ENCODE assay signal across 28 cellular contexts in genomic region chr1:29804181-29804899, GRCh38.
DNase-seq lines count a peak whose midpoint lies in the region; ATAC-seq and TF ChIP-seq lines count a peak whose summit lies in the region.
"Had no signal": no experiment of that assay in that cellular context is flagged by ENCODE, and none has a peak within 500 bp of the region (broad histone marks: within the 10 kb centered on the region; RNA-seq: fewer than 3 reads in every experiment).

No MANE protein-coding gene starts in this region.

- H3K4me1 ChIP-seq in right atrium auricular region (no peaks in the 10 kb centered on the region), mesendoderm (ENCODE audit: control insufficient read depth, low read depth, low read length) (no peaks in the 10 kb centered on the region), vagina (peaks cover 10% of the 10 kb centered on the region), osteoblast (ENCODE audit: insufficient read depth, low read length) (no peaks in the 10 kb centered on the region)
- H3K4me1 ChIP-seq: Peyer's patch, tibial artery had no signal

- peak overlapping the region; percentile 37 for H3K23ac ChIP-seq in mesendoderm (ENCODE audit: low read length)

- no peak overlapping the region for H2BK5ac ChIP-seq in mesendoderm (ENCODE audit: low read length)

- H4K5ac ChIP-seq in mesendoderm (ENCODE audit: low read length) = no peak overlapping the region

- H4K20me1 ChIP-seq in osteoblast (ENCODE audit: insufficient read depth, low read length) = no peaks in the 10 kb centered on the region

- H3K4me2 ChIP-seq in mesendoderm (ENCODE audit: low read length) (no peak overlapping the region), osteoblast (ENCODE audit: insufficient read depth, low read length) (no peak overlapping the region)
- H3K4me2 ChIP-seq: KMS-11 had no signal

- no peak overlapping the region for H3K27ac Mint-ChIP-seq in chondrocyte (ENCODE audit: unreplicated experiment)
- H3K27ac Mint-ChIP-seq: activated CD4-positive, alpha-beta T cell treated with anti-CD3 and anti-CD28 coated beads, Interleukin-2, amount 10 ng/mL, durations not matched to agents 24 days and 14 days; activated naive CD8-positive, alpha-beta T cell treated with anti-CD3 and anti-CD28 coated beads, Interleukin-2, amount 50 U/mL, for 24 hours; progenitor cell of endocrine pancreas had no signal

- H3K27me3 Mint-ChIP-seq in chondrocyte (ENCODE audit: low read depth) = peaks cover 33% of the 10 kb centered on the region

- no peak overlapping the region for H2AFZ ChIP-seq in osteoblast (ENCODE audit: low read length)

- no peaks in the 10 kb centered on the region for H3K9me3 ChIP-seq in right atrium auricular region
- no peaks in the 10 kb centered on the region for H3K9me3 ChIP-seq in vagina
- H3K9me3 ChIP-seq in osteoblast (ENCODE audit: low read depth, low read length) = no peaks in the 10 kb centered on the region
- H3K9me3 ChIP-seq: Peyer's patch, tibial artery had no signal

- peak; percentile 11 for DNase-seq in right atrium auricular region (ENCODE audit: low spot score)
- no peak for DNase-seq in Right ventricle myocardium superior
- DNase-seq in chondrocyte (ENCODE audit: low spot score) = peak; percentile 42
- DNase-seq in mesendoderm = peak; percentile 45
- DNase-seq in vagina (ENCODE audit: extremely low spot score in 2 of 2) = peak; percentile 58 to 65
- no peak for DNase-seq in osteoblast (ENCODE audit: insufficient read length, low spot score, missing footprints)
- no peak for DNase-seq in stimulated activated CD8-positive, alpha-beta memory T cell treated with anti-CD3 and anti-CD28 coated beads, Interleukin-4, amount 100 ng/mL, for 48 hours
- no peak for DNase-seq in activated CD4-positive, alpha-beta T cell treated with anti-CD3 and anti-CD28 coated beads for 1 hour
- DNase-seq: activated CD4-positive, alpha-beta T cell treated with anti-CD3 and anti-CD28 coated beads, Interleukin-2, amount 10 ng/mL, durations not matched to agents 24 days and 14 days; activated naive CD4-positive, alpha-beta T cell; activated naive CD8-positive, alpha-beta T cell treated with anti-CD3 and anti-CD28 coated beads, Interleukin-2, amount 50 U/mL, for 24 hours; activated T-cell treated with anti-CD3 and anti-CD28 coated beads, Interleukin-2, amount 50 U/mL, for 4 hours; DMS53; left cardiac atrium; mammary epithelial cell; MM.1S; NCI-H2029; NCI-H526 treated with DMSO at 0.1 percent for 48 hours; stimulated activated CD4-positive, alpha-beta T cell treated with anti-CD3 and anti-CD28 coated beads, Interleukin-4, amount 100 ng/mL, for 1 hour; T1000 had no signal

- no peak for ATAC-seq in Right ventricle myocardium superior (ENCODE audit: poor library complexity)
- ATAC-seq: activated naive CD8-positive, alpha-beta T cell treated with anti-CD3 and anti-CD28 coated beads, Interleukin-2, amount 50 U/mL, for 24 hours; activated T-cell treated with anti-CD3 and anti-CD28 coated beads, Interleukin-2, amount 50 U/mL, for 4 hours; left cardiac atrium; sciatic nerve had no signal

- H2BK15ac ChIP-seq in mesendoderm (replicated peaks; ENCODE audit: low read depth) = no peak overlapping the region

- TF ChIP-seq CTCF in right atrium auricular region (IDR thresholded peaks at IDR 0.05) (no peak), chondrocyte (IDR thresholded peaks at IDR 0.05) (no peak), vagina (IDR thresholded peaks at IDR 0.05) (no peak), osteoblast (IDR thresholded peaks at IDR 0.05; ENCODE audit: extremely low read depth, low read depth, low read length) (no peak)

- intact Hi-C loops in Right ventricle myocardium superior (cut with DNase I) (no loop called here), vagina (cut with DNase I) (no loop called here)

- H4K8ac ChIP-seq in mesendoderm (ENCODE audit: low read depth, low read length) = no peak overlapping the region

- no peak overlapping the region for H3K4me3 ChIP-seq in right atrium auricular region
- H3K4me3 ChIP-seq in mesendoderm (ENCODE audit: low read length) = no peak overlapping the region
- no peak overlapping the region for H3K4me3 ChIP-seq in vagina
- H3K4me3 ChIP-seq in osteoblast (ENCODE audit: insufficient read depth, low read length) = no peak overlapping the region
- H3K4me3 ChIP-seq: Peyer's patch, tibial artery had no signal

- no peaks in the 10 kb centered on the region for H3K9me3 Mint-ChIP-seq in chondrocyte (ENCODE audit: low read depth)
- H3K9me3 Mint-ChIP-seq: activated CD4-positive, alpha-beta T cell treated with anti-CD3 and anti-CD28 coated beads, Interleukin-2, amount 10 ng/mL, durations not matched to agents 24 days and 14 days; activated naive CD8-positive, alpha-beta T cell treated with anti-CD3 and anti-CD28 coated beads, Interleukin-2, amount 50 U/mL, for 24 hours; activated T-cell treated with anti-CD3 and anti-CD28 coated beads, Interleukin-2, amount 50 U/mL, for 4 hours; central memory CD8-positive, alpha-beta T cell had no signal

- H3K4ac ChIP-seq in mesendoderm (ENCODE audit: low read depth, low read length) = no peak overlapping the region

- H3K36me3 ChIP-seq in right atrium auricular region = no peaks in the 10 kb centered on the region
- no peaks in the 10 kb centered on the region for H3K36me3 ChIP-seq in mesendoderm (ENCODE audit: control insufficient read depth, insufficient read depth, low read length)
- H3K36me3 ChIP-seq in vagina = no peaks in the 10 kb centered on the region
- no peaks in the 10 kb centered on the region for H3K36me3 ChIP-seq in osteoblast (ENCODE audit: insufficient read depth, low read length)
- H3K36me3 ChIP-seq: Peyer's patch, tibial artery had no signal

- H3K4me3 Mint-ChIP-seq in chondrocyte (ENCODE audit: unreplicated experiment) = no peak overlapping the region
- H3K4me3 Mint-ChIP-seq: activated CD4-positive, alpha-beta T cell treated with anti-CD3 and anti-CD28 coated beads, Interleukin-2, amount 10 ng/mL, durations not matched to agents 24 days and 14 days; activated naive CD8-positive, alpha-beta T cell treated with anti-CD3 and anti-CD28 coated beads, Interleukin-2, amount 50 U/mL, for 24 hours; activated T-cell treated with anti-CD3 and anti-CD28 coated beads, Interleukin-2, amount 50 U/mL, for 4 hours; central memory CD8-positive, alpha-beta T cell had no signal

- no peak overlapping the region for H3K9ac ChIP-seq in mesendoderm (ENCODE audit: low read length)
- H3K9ac ChIP-seq: KMS-11 had no signal

- H3K4me1 Mint-ChIP-seq in chondrocyte (ENCODE audit: low read depth) = no peaks in the 10 kb centered on the region
- H3K4me1 Mint-ChIP-seq: activated CD4-positive, alpha-beta T cell treated with anti-CD3 and anti-CD28 coated beads, Interleukin-2, amount 10 ng/mL, durations not matched to agents 24 days and 14 days; activated naive CD8-positive, alpha-beta T cell treated with anti-CD3 and anti-CD28 coated beads, Interleukin-2, amount 50 U/mL, for 24 hours; central memory CD8-positive, alpha-beta T cell had no signal

- H3K36me3 Mint-ChIP-seq in chondrocyte (ENCODE audit: low read depth) = no peaks in the 10 kb centered on the region

- H2BK120ac ChIP-seq in mesendoderm (ENCODE audit: low read depth, low read length) = no peak overlapping the region

- no peak overlapping the region for H2AK5ac ChIP-seq in mesendoderm (ENCODE audit: low read length)

- H3K27ac ChIP-seq in right atrium auricular region (no peak overlapping the region), mesendoderm (ENCODE audit: low read depth, low read length) (peak overlapping the region; percentile 13), vagina (no peak overlapping the region), osteoblast (ENCODE audit: low read depth, low read length) (no peak overlapping the region)
- H3K27ac ChIP-seq: HL-60, KMS-11, Peyer's patch, tibial artery, VCaP had no signal

- no peaks in the 10 kb centered on the region for H3K79me2 ChIP-seq in mesendoderm (ENCODE audit: control insufficient read depth, insufficient read depth, low read length)
- no peaks in the 10 kb centered on the region for H3K79me2 ChIP-seq in osteoblast (ENCODE audit: insufficient read depth, low read length)

- WGBS in mesendoderm (ENCODE audit: extremely low coverage, insufficient coverage, low lambda C conversion rate) = no CpG with 5 or more reads among the region's 6 CpGs

- H3K79me1 ChIP-seq in mesendoderm (ENCODE audit: low read length) = no peaks in the 10 kb centered on the region

- H3K27me3 ChIP-seq in right atrium auricular region (no peaks in the 10 kb centered on the region), mesendoderm (ENCODE audit: insufficient read depth, low read length, poor library complexity) (no peaks in the 10 kb centered on the region), vagina (no peaks in the 10 kb centered on the region), osteoblast (ENCODE audit: insufficient read depth, low read length) (peaks cover 4% of the 10 kb centered on the region)
- H3K27me3 ChIP-seq: Peyer's patch had no signal

- no peak overlapping the region for H3K56ac ChIP-seq in mesendoderm (ENCODE audit: low read length)

- TF ChIP-seq POLR2A in vagina (IDR thresholded peaks at IDR 0.05) = no peak

- peak overlapping the region; percentile 8 for H3K18ac ChIP-seq in mesendoderm (ENCODE audit: low read length)

Comparison
In these comparisons a context has a peak if more than half of its experiments do, and no peak if none do; other contexts are left out.
1. DNase-seq: peak in right atrium auricular region (single experiment), chondrocyte (single experiment), mesendoderm (single experiment) and vagina (2 of 2); none in Right ventricle myocardium superior (single experiment), osteoblast (single experiment), stimulated activated CD8-positive, alpha-beta memory T cell treated with anti-CD3 and anti-CD28 coated beads, Interleukin-4, amount 100 ng/mL, for 48 hours (single experiment) and activated CD4-positive, alpha-beta T cell treated with anti-CD3 and anti-CD28 coated beads for 1 hour (single experiment).